Comparison of ENCODE assay signal across 19 cellular contexts in genomic region chr13:20173121-20173746, GRCh38. TPM values are rescaled to one million over a fixed set of nuclear protein-coding genes. Genes with fewer than 3 reads are reported as not detected.
"Had no signal": no experiment of that assay in that cellular context is flagged by ENCODE, and none has a peak within 500 bp of the region (broad histone marks: within the 10 kb centered on the region; RNA-seq: fewer than 3 reads in every experiment).

No MANE protein-coding gene starts in this region.

- H3K9me3 ChIP-seq: ovary, spleen, thoracic aorta, upper lobe of right lung had no signal

- H3K36me3 ChIP-seq: neural progenitor cell, ovary, spleen, thoracic aorta, upper lobe of right lung had no signal

- ATAC-seq: sciatic nerve, T-helper 17 cell, upper lobe of right lung had no signal

- H3K9ac ChIP-seq: neural progenitor cell had no signal

- H3K4me2 ChIP-seq: hepatocyte, neural progenitor cell had no signal

- H3K27ac ChIP-seq: hepatocyte, neural progenitor cell, ovary, spleen, thoracic aorta, upper lobe of right lung had no signal

- H3K27me3 ChIP-seq: hepatocyte, neural progenitor cell, ovary had no signal

- DNase-seq: activated B cell treated with CpG ODN at 0.5 μM for 24 hours; activated CD8-positive, alpha-beta memory T cell treated with anti-CD3 and anti-CD28 coated beads, Interleukin-2, amount 50 U/mL, for 4 hours; activated naive CD4-positive, alpha-beta T cell treated with Interleukin-2 at 50 U/mL for 16 hours; effector memory CD4-positive, alpha-beta T cell; islet precursor cell; naive B cell; ovary; spleen; stimulated activated CD4-positive, alpha-beta T cell treated with anti-CD3 and anti-CD28 coated beads, Interleukin-1b, Interleukin-23, amount 100 ng/mL, for 48 hours; T-helper 17 cell; upper lobe of right lung had no signal

- H3K4me3 ChIP-seq: hepatocyte, neural progenitor cell, ovary, spleen, thoracic aorta, upper lobe of right lung had no signal

RNA-seq across cellular contexts. Expression of gene GJA3, which starts 12.4 kb away (rescaled TPM):
- total RNA-seq: lung microvascular endothelial cell, sciatic nerve, upper lobe of right lung had no signal

RNA-seq across cellular contexts. Expression of gene GJB2, which starts 19.5 kb away (rescaled TPM):
- total RNA-seq: activated B cell treated with CpG ODN at 0.5 μM for 24 hours, glomerular endothelial cell, lung microvascular endothelial cell, pulmonary artery endothelial cell, T-helper 17 cell had no signal

RNA-seq across cellular contexts. Expression of gene GJB6, which starts 58.9 kb away (rescaled TPM):
- total RNA-seq: activated B cell treated with CpG ODN at 0.5 μM for 24 hours, astrocyte, glomerular endothelial cell, lung microvascular endothelial cell, ovary, pulmonary artery endothelial cell, sciatic nerve, thoracic aorta, upper lobe of right lung had no signal
- polyA plus RNA-seq: ovary had no signal
